14 cellular contexts compared by ENCODE assay signal in the genomic region with DNA sequence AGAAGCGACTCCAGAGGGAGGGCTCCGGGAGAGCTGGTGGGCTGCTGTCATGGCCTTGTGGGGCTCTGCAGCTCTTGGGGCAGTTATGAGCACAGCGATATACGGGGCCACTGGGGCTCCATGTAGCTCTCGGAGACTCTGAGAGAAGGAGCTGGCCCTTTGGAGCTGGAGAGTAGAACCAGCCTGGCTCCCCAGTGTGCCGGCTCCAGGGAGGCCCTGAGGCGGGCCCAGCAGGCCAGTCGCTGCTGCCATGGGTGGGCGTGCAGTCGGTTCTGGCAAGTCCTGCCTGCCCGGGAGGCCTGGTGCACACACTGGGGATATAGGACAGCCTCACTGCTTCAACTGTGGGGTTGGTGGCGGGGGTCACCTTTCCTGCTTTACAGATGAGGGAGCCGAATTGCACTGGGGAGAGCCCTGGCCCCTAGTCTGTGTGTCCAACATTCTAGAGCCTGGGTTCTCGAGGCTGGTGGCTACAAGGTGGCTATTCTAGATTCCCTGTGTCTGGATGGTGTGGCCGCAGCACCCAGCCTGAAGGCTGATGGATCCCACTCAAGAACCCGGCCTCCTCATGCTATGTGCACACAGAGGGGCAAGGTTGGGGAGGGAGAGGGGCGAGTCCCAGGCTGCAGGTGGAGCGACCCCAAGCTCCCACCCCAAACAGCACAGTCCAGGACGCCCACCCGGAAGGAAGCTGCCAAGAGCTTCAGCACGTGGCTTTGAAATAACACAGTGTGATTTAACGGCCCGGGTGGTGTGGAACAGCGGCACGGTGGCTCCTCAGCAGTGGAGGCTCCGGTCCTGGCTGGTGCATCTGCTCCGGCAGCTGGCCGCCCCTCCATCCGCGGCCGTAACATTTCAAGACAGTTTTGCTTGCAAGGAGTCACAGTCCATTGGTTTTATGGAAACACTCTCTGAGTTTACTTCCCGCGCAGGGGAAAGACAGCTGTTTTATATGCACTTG.
DNase-seq lines count a peak whose midpoint lies in the region; ATAC-seq and FAIRE-seq lines count a peak whose summit lies in the region.
"Had no signal": no experiment of that assay in that cellular context is flagged by ENCODE, and none has a peak within 500 bp of the region (broad histone marks: within the 10 kb centered on the region; RNA-seq: fewer than 3 reads in every experiment).

No MANE protein-coding gene starts in this region.

- no peak for FAIRE-seq in GM19239 (lab: Jason Lieb, UNC)

- no peak for ATAC-seq in CD4-positive, CD25-positive, alpha-beta regulatory T cell (ENCODE audit: low read depth in 2 of 2)
- no peak for ATAC-seq in activated CD8-positive, alpha-beta memory T cell treated with anti-CD3 and anti-CD28 coated beads, Interleukin-2, amount 10 ng/mL, durations not matched to agents 7 days and 5 days
- no peak for ATAC-seq in naive thymus-derived CD8-positive, alpha-beta T cell
- ATAC-seq in HG02642 (IDR thresholded peaks at IDR 0.05; ENCODE audit: poor library complexity, unreplicated experiment) = no peak
- no peak for ATAC-seq in HG03565 (IDR thresholded peaks at IDR 0.05; ENCODE audit: unreplicated experiment)
- ATAC-seq: gastroesophageal sphincter, Panc1 had no signal

- H3K4me3 ChIP-seq in CD4-positive, CD25-positive, alpha-beta regulatory T cell (ENCODE audit: low read depth, low read length) = no peak overlapping the region
- H3K4me3 ChIP-seq: gastroesophageal sphincter, prostate gland, tibial nerve had no signal

- POLR2A ChIA-PET in naive thymus-derived CD8-positive, alpha-beta T cell (lab: Charles Lee) = interaction anchor here (1.1 to 1.3 kb wide), 2 partner anchors 17 to 58 kb away, joined by 3 to 4 read pairs; no protein-coding TSS in a partner anchor

- no peaks in the 10 kb centered on the region for H3K9me3 ChIP-seq in CD4-positive, CD25-positive, alpha-beta regulatory T cell (ENCODE audit: control insufficient read depth in 2 of 2, low read length in 2 of 2)
- H3K9me3 ChIP-seq: prostate gland had no signal

- H3K36me3 ChIP-seq in CD4-positive, CD25-positive, alpha-beta regulatory T cell (ENCODE audit: control insufficient read depth, insufficient read depth, low read length) = no peaks in the 10 kb centered on the region
- H3K36me3 ChIP-seq: gastroesophageal sphincter, prostate gland, tibial nerve had no signal

- H3K4me1 ChIP-seq in CD4-positive, CD25-positive, alpha-beta regulatory T cell (ENCODE audit: control insufficient read depth, insufficient read depth, low read length, poor library complexity, severe bottlenecking) = peaks cover 75% of the 10 kb centered on the region
- H3K4me1 ChIP-seq: gastroesophageal sphincter, prostate gland had no signal

- H3K9me3 Mint-ChIP-seq in CD4-positive, CD25-positive, alpha-beta regulatory T cell = peaks cover 0 to 2% (median 0%) of the 10 kb centered on the region in 7 donors
- H3K9me3 Mint-ChIP-seq in activated CD8-positive, alpha-beta memory T cell treated with anti-CD3 and anti-CD28 coated beads, Interleukin-2, amount 10 ng/mL, durations not matched to agents 7 days and 5 days (ENCODE audit: low read depth) = no peaks in the 10 kb centered on the region
- peaks cover 0 to 1% (median 0%) of the 10 kb centered on the region in 9 donors for H3K9me3 Mint-ChIP-seq in naive thymus-derived CD8-positive, alpha-beta T cell

- H3K36me3 Mint-ChIP-seq in CD4-positive, CD25-positive, alpha-beta regulatory T cell = no peaks in the 10 kb centered on the region
- H3K36me3 Mint-ChIP-seq in activated CD8-positive, alpha-beta memory T cell treated with anti-CD3 and anti-CD28 coated beads, Interleukin-2, amount 10 ng/mL, durations not matched to agents 7 days and 5 days = no peaks in the 10 kb centered on the region
- H3K36me3 Mint-ChIP-seq in naive thymus-derived CD8-positive, alpha-beta T cell = no peaks in the 10 kb centered on the region

- no peaks in the 10 kb centered on the region for H3K27me3 Mint-ChIP-seq in CD4-positive, CD25-positive, alpha-beta regulatory T cell
- H3K27me3 Mint-ChIP-seq in activated CD8-positive, alpha-beta memory T cell treated with anti-CD3 and anti-CD28 coated beads, Interleukin-2, amount 10 ng/mL, durations not matched to agents 7 days and 5 days = no peaks in the 10 kb centered on the region
- no peaks in the 10 kb centered on the region for H3K27me3 Mint-ChIP-seq in naive thymus-derived CD8-positive, alpha-beta T cell

- H3K4me3 Mint-ChIP-seq in CD4-positive, CD25-positive, alpha-beta regulatory T cell = peak overlapping the region; percentile 74 to 87 (median 76)
- no peak overlapping the region for H3K4me3 Mint-ChIP-seq in activated CD8-positive, alpha-beta memory T cell treated with anti-CD3 and anti-CD28 coated beads, Interleukin-2, amount 10 ng/mL, durations not matched to agents 7 days and 5 days
- peak overlapping the region; percentile 60 to 85 (median 75) for H3K4me3 Mint-ChIP-seq in naive thymus-derived CD8-positive, alpha-beta T cell

- peak overlapping the region; percentile 72 for H3K27ac ChIP-seq in CD4-positive, CD25-positive, alpha-beta regulatory T cell (ENCODE audit: insufficient read depth, low read length, poor library complexity, severe bottlenecking)
- H3K27ac ChIP-seq: gastroesophageal sphincter, prostate gland, tibial nerve had no signal

- CTCF ChIA-PET in activated CD8-positive, alpha-beta memory T cell treated with anti-CD3 and anti-CD28 coated beads, Interleukin-2, amount 10 ng/mL, durations not matched to agents 7 days and 5 days (lab: Charles Lee) = interaction anchor here (1.2 kb wide), 1 partner anchor 314 kb away, joined by 3 read pairs; no protein-coding TSS in a partner anchor

- no peaks in the 10 kb centered on the region for H3K27me3 ChIP-seq in CD4-positive, CD25-positive, alpha-beta regulatory T cell (ENCODE audit: control insufficient read depth, insufficient read depth, low read length)

- DNase-seq in CD4-positive, CD25-positive, alpha-beta regulatory T cell = no peak
- DNase-seq in GM19239 (ENCODE audit: insufficient read length, low spot score) (peak; percentile 3), KG1 (lab: John Stamatoyannopoulos, UW) (no peak), LoVo (ENCODE audit: low spot score) (no peak)
- peak; percentile 38 for DNase-seq in activated CD8-positive, alpha-beta memory T cell treated with anti-CD3 and anti-CD28 coated beads, Interleukin-2, amount 10 ng/mL, durations not matched to agents 7 days and 5 days
- DNase-seq in naive thymus-derived CD8-positive, alpha-beta T cell = peak in 3 of 10 donors; percentile 14 to 62 (median 26)
- DNase-seq: Calu3, NCI-H1105 treated with DMSO at 0.1 percent for 48 hours had no signal

- peaks cover 5 to 67% (median 36%) of the 10 kb centered on the region in 4 donors for H3K4me1 Mint-ChIP-seq in CD4-positive, CD25-positive, alpha-beta regulatory T cell
- H3K4me1 Mint-ChIP-seq in activated CD8-positive, alpha-beta memory T cell treated with anti-CD3 and anti-CD28 coated beads, Interleukin-2, amount 10 ng/mL, durations not matched to agents 7 days and 5 days = peaks cover 36% of the 10 kb centered on the region
- H3K4me1 Mint-ChIP-seq in naive thymus-derived CD8-positive, alpha-beta T cell = peaks cover 40 to 82% (median 75%) of the 10 kb centered on the region in 4 donors

- H3K27ac Mint-ChIP-seq in CD4-positive, CD25-positive, alpha-beta regulatory T cell = peak overlapping the region; percentile 96 to 97 (median 97)
- H3K27ac Mint-ChIP-seq in activated CD8-positive, alpha-beta memory T cell treated with anti-CD3 and anti-CD28 coated beads, Interleukin-2, amount 10 ng/mL, durations not matched to agents 7 days and 5 days = peak overlapping the region; percentile 47
- peak overlapping the region; percentile 90 to 99 (median 98) for H3K27ac Mint-ChIP-seq in naive thymus-derived CD8-positive, alpha-beta T cell

Comparison
In these comparisons a context has a peak if more than half of its experiments do, and no peak if none do; other contexts are left out.
1. DNase-seq: peak in GM19239 (single experiment) and activated CD8-positive, alpha-beta memory T cell treated with anti-CD3 and anti-CD28 coated beads, Interleukin-2, amount 10 ng/mL, durations not matched to agents 7 days and 5 days (single experiment); none in CD4-positive, CD25-positive, alpha-beta regulatory T cell (0 of 3), KG1 (single experiment) and LoVo (single experiment).
2. H3K27ac Mint-ChIP-seq: peak in every context shown above with its lines; median percentile 98 in naive thymus-derived CD8-positive, alpha-beta T cell; 97 in CD4-positive, CD25-positive, alpha-beta regulatory T cell; 47 in activated CD8-positive, alpha-beta memory T cell treated with anti-CD3 and anti-CD28 coated beads, Interleukin-2, amount 10 ng/mL, durations not matched to agents 7 days and 5 days.